In genomic region chr3:192174283-192174682, GRCh38 we compare ENCODE assay signal across 36 cellular contexts.
"Had no signal": no experiment of that assay in that cellular context is flagged by ENCODE, and none has a peak within 500 bp of the region (broad histone marks: within the 10 kb centered on the region; RNA-seq: fewer than 3 reads in every experiment).

No MANE protein-coding gene starts in this region.

- H3K27ac ChIP-seq: adrenal gland, body of pancreas, breast epithelium, PC-9, VCaP had no signal

- H3K4me3 ChIP-seq: adrenal gland, body of pancreas, breast epithelium, K562, PC-9 had no signal

- H3K27me3 ChIP-seq: adrenal gland, body of pancreas, breast epithelium had no signal

- ATAC-seq: activated naive CD4-positive, alpha-beta T cell treated with anti-CD3 and anti-CD28 coated beads, Interleukin-2, amount 50 U/mL, for 72 hours; activated T-cell treated with anti-CD3 and anti-CD28 coated beads, Interleukin-2, amount 50 U/mL, for 4 hours; body of pancreas; K562 had no signal

- H3K36me3 Mint-ChIP-seq: activated CD4-positive, alpha-beta memory T cell treated with anti-CD3 and anti-CD28 coated beads for 36 hours; activated naive CD4-positive, alpha-beta T cell treated with anti-CD3 and anti-CD28 coated beads, Interleukin-2, amount 50 U/mL, for 72 hours had no signal

- H3K4me1 Mint-ChIP-seq: activated B cell treated with CpG ODN at 0.5 μM for 24 hours had no signal

- H3K36me3 ChIP-seq: adrenal gland, breast epithelium had no signal

- H3K9me3 ChIP-seq: adrenal gland, body of pancreas, breast epithelium had no signal

- H3K27me3 Mint-ChIP-seq: activated B cell treated with CpG ODN at 0.5 μM for 24 hours; activated CD4-positive, alpha-beta memory T cell treated with anti-CD3 and anti-CD28 coated beads for 36 hours had no signal

- H3K4me2 ChIP-seq: PC-9 had no signal

- H3K4me3 Mint-ChIP-seq: activated B cell treated with CpG ODN at 0.5 μM for 24 hours; activated CD4-positive, alpha-beta memory T cell treated with anti-CD3 and anti-CD28 coated beads for 36 hours; activated naive CD4-positive, alpha-beta T cell treated with anti-CD3 and anti-CD28 coated beads for 36 hours; activated T-cell treated with anti-CD3 and anti-CD28 coated beads, Interleukin-2, amount 50 U/mL, for 4 hours; activated T-helper 1 cell treated with anti-CD3 and anti-CD28 coated beads, Interleukin-12 subunit alpha, Interleukin-12 subunit beta, Interleukin-2, Interleukin-4 antibody, amounts not matched to agents 30 ng/mL and 10 ng/mL and 1 ng/mL, durations not matched to agents 14 hours and 24 hours and 36 hours had no signal

- H2AFZ ChIP-seq: PC-9 had no signal

- DNase-seq: activated B cell treated with CpG ODN at 0.5 μM for 24 hours; activated CD4-positive, alpha-beta memory T cell treated with anti-CD3 and anti-CD28 coated beads for 36 hours; activated CD4-positive, alpha-beta T cell treated with anti-CD3 and anti-CD28 coated beads for 4 hours; activated CD4-positive, alpha-beta T cell treated with anti-CD3 and anti-CD28 coated beads, Interleukin-2, amount 50 U/mL, for 1 hour; activated CD4-positive, CD25-positive, alpha-beta regulatory T cell treated with anti-CD3 and anti-CD28 coated beads, Interleukin-2, amount 50 U/mL, for 72 hours; activated CD8-positive, alpha-beta memory T cell treated with anti-CD3 and anti-CD28 coated beads, Interleukin-2, amount 50 U/mL, for 4 hours; activated gamma-delta T cell treated with Interleukin-2 at 50 U/mL for 16 hours; activated naive CD4-positive, alpha-beta T cell treated with anti-CD3 and anti-CD28 coated beads for 36 hours; activated T-cell treated with anti-CD3 and anti-CD28 coated beads for 4 hours; activated T-cell treated with anti-CD3 and anti-CD28 coated beads, Interleukin-2, amount 50 U/mL, for 4 hours; adrenal gland; body of pancreas; caudate nucleus; cerebellar nuclear complex; NCI-H1048; NCI-H1105 treated with DMSO at 0.1 percent for 48 hours; NCI-H1436; NCI-H1694; NCI-H1930; NCI-H2081 treated with DMSO at 0.1 percent for 48 hours; NCI-H226; NCI-H446 treated with DMSO at 0.1 percent for 48 hours; NCI-H524; NCI-H69; NK-92 treated with Interleukin-12 subunit alpha and Interleukin-12 subunit beta, amount 100 ng/mL, for 24 hours; PC-9; SIG-M5; SW 1271; T-helper 1 cell; T-helper 2 cell; T-helper 9 cell had no signal

- H3K9me3 Mint-ChIP-seq: activated CD4-positive, alpha-beta memory T cell treated with anti-CD3 and anti-CD28 coated beads for 36 hours; activated naive CD4-positive, alpha-beta T cell treated with anti-CD3 and anti-CD28 coated beads for 36 hours; activated naive CD4-positive, alpha-beta T cell treated with anti-CD3 and anti-CD28 coated beads, Interleukin-2, amount 50 U/mL, for 72 hours; activated T-cell treated with anti-CD3 and anti-CD28 coated beads, Interleukin-2, amount 50 U/mL, for 4 hours; activated T-helper 1 cell treated with anti-CD3 and anti-CD28 coated beads, Interleukin-12 subunit alpha, Interleukin-12 subunit beta, Interleukin-2, Interleukin-4 antibody, amounts not matched to agents 30 ng/mL and 10 ng/mL and 1 ng/mL, durations not matched to agents 14 hours and 24 hours and 36 hours had no signal

- H3K4me1 ChIP-seq: body of pancreas, breast epithelium had no signal

- H3K27ac Mint-ChIP-seq: activated B cell treated with CpG ODN at 0.5 μM for 24 hours; activated CD4-positive, alpha-beta memory T cell treated with anti-CD3 and anti-CD28 coated beads for 36 hours; activated naive CD4-positive, alpha-beta T cell treated with anti-CD3 and anti-CD28 coated beads for 36 hours; activated naive CD4-positive, alpha-beta T cell treated with anti-CD3 and anti-CD28 coated beads, Interleukin-2, amount 50 U/mL, for 72 hours; activated T-helper 1 cell treated with anti-CD3 and anti-CD28 coated beads, Interleukin-12 subunit alpha, Interleukin-12 subunit beta, Interleukin-2, Interleukin-4 antibody, amounts not matched to agents 30 ng/mL and 10 ng/mL and 1 ng/mL, durations not matched to agents 14 hours and 24 hours and 36 hours had no signal
